Comparison of ENCODE assay signal across 13 cellular contexts in the genomic region with DNA sequence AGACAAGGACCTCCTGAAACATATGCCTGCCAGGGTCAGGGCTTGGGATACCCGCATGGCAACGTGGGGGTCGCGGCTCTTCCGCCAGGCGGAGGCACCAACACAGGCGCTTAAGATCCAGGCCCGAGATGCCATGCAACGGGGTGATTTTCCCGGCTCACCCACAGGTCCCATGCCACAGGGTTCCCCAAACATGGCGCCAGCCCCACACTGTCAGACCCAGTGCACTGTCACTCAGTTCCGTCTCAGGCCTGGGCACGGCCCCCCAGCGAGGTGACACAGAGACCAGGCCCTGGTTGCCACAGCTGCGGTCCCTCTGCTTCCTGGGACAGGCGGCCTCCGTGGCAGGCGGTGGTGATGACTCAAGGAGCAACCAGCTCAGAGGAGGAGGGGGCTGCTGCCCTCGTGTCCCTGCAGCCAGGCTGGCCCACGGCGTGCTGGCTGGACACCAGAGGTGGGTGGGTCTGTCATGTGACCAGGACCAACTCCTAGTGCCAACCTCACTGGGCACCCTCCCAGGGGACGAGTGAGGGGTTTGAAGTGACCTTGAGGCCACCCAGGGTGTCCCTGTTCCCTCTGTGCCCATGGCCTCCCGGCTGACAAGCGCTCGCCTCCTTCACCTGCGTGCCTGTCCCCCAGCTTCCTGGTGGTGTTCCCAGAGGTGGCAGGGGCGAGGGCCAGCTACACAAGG. TPM values are rescaled to one million over a fixed set of nuclear protein-coding genes. Genes with fewer than 3 reads are reported as not detected.
A peak's percentile ranks its signal among the peaks of the same experiment; 100 is the strongest.
DNase-seq lines count a peak whose midpoint lies in the region; ATAC-seq and TF ChIP-seq lines count a peak whose summit lies in the region.
"Had no signal": no experiment of that assay in that cellular context is flagged by ENCODE, and none has a peak within 500 bp of the region (broad histone marks: within the 10 kb centered on the region; RNA-seq: fewer than 3 reads in every experiment).

No MANE protein-coding gene starts in this region.

- H3K4ac ChIP-seq in mesenchymal stem cell (ENCODE audit: low read depth in 1 of 2, low read length in 2 of 2): no peak overlapping the region

- H3K4me3 ChIP-seq in BE2C (ENCODE audit: low read depth, low read length) (no peak overlapping the region), mesenchymal stem cell (ENCODE audit: insufficient read depth in 1 of 2, low read depth in 1 of 2, low read length in 2 of 2) (no peak overlapping the region), vagina (no peak overlapping the region)
- H3K4me3 ChIP-seq: K562, SJCRH30 had no signal

- H2BK5ac ChIP-seq in mesenchymal stem cell (ENCODE audit: low read depth, low read length, poor library complexity, severe bottlenecking): peak overlapping the region; percentile 63

- H3K9me3 ChIP-seq in BE2C (no peaks in the 10 kb centered on the region), mesenchymal stem cell (ENCODE audit: control insufficient read depth, low read length) (no peaks in the 10 kb centered on the region), vagina (no peaks in the 10 kb centered on the region)
- H3K9me3 ChIP-seq: SJCRH30 had no signal

- peak overlapping the region; percentile 49 for H2AFZ ChIP-seq in mesenchymal stem cell (ENCODE audit: low read depth, low read length)

- H2BK15ac ChIP-seq in mesenchymal stem cell (ENCODE audit: low read depth, poor library complexity, severe bottlenecking): peak overlapping the region; percentile 48

- peak overlapping the region; percentile 66 for H4K8ac ChIP-seq in mesenchymal stem cell (ENCODE audit: low read length)

- H3K4me2 ChIP-seq in mesenchymal stem cell (ENCODE audit: low read length, poor library complexity, severe bottlenecking): no peak overlapping the region

- peak overlapping the region; percentile 25 for H4K91ac ChIP-seq in mesenchymal stem cell (ENCODE audit: low read length)

- no peaks in the 10 kb centered on the region for H3K9me3 Mint-ChIP-seq in activated T-helper 17 cell treated with anti-CD3 and anti-CD28 coated beads, Interleukin-2, amount 50 U/mL, for 72 hours

- no peaks in the 10 kb centered on the region for H3K79me1 ChIP-seq in mesenchymal stem cell (replicated peaks; ENCODE audit: low read length, poor library complexity, severe bottlenecking)

- TF ChIP-seq POLR2A in GM19193 (IDR thresholded peaks at IDR 0.05; ENCODE audit: extremely low read depth, insufficient read depth, insufficient read length) (peak; percentile 4), vagina (IDR thresholded peaks at IDR 0.05) (no peak)

- no peaks in the 10 kb centered on the region for H3K36me3 ChIP-seq in BE2C
- no peaks in the 10 kb centered on the region for H3K36me3 ChIP-seq in mesenchymal stem cell (ENCODE audit: control insufficient read depth in 1 of 2, insufficient read depth in 2 of 2, low read depth in 1 of 2, low read length in 2 of 2)
- H3K36me3 ChIP-seq in vagina: no peaks in the 10 kb centered on the region
- H3K36me3 ChIP-seq: SJCRH30 had no signal

- no peak overlapping the region for H3K9ac ChIP-seq in mesenchymal stem cell (ENCODE audit: low read length)

- H3K27me3 ChIP-seq in BE2C (no peaks in the 10 kb centered on the region), mesenchymal stem cell (ENCODE audit: control insufficient read depth in 1 of 2, insufficient read depth in 1 of 2, low read length in 2 of 2) (peaks cover 4 to 46% of the 10 kb centered on the region in 2 experiments), vagina (no peaks in the 10 kb centered on the region)

- ATAC-seq in activated T-helper 17 cell treated with anti-CD3 and anti-CD28 coated beads, Interleukin-2, amount 50 U/mL, for 72 hours (replicated peaks): peak; percentile 48
- ATAC-seq in GM21576 (IDR thresholded peaks at IDR 0.05; ENCODE audit: unreplicated experiment) (no peak), HG02840 (IDR thresholded peaks at IDR 0.05; ENCODE audit: low FRiP score, unreplicated experiment) (no peak), HG02610 (IDR thresholded peaks at IDR 0.05; ENCODE audit: unreplicated experiment) (no peak)
- ATAC-seq: K562 had no signal

- H3K4me1 ChIP-seq in BE2C (peaks cover 16% of the 10 kb centered on the region), mesenchymal stem cell (ENCODE audit: control insufficient read depth, insufficient read depth, low read depth, low read length) (peaks cover 15% of the 10 kb centered on the region), vagina (no peaks in the 10 kb centered on the region)

- no peak for TF ChIP-seq CTCF in BE2C (IDR thresholded peaks at IDR 0.05; ENCODE audit: low read depth, low read length)
- no peak for TF ChIP-seq CTCF in vagina (IDR thresholded peaks at IDR 0.05)

- peak; percentile 32 for DNase-seq in BE2C
- DNase-seq in mesenchymal stem cell: peak; percentile 38
- DNase-seq in vagina (ENCODE audit: extremely low spot score in 2 of 2): no peak
- DNase-seq: NCI-H2171 had no signal

- WGBS in mesenchymal stem cell: 73% methylated on average over 27 of the region's 27 CpGs

- H3K14ac ChIP-seq in mesenchymal stem cell (ENCODE audit: low read length in 2 of 2): no peak overlapping the region

- H3K27me3 Mint-ChIP-seq in activated T-helper 17 cell treated with anti-CD3 and anti-CD28 coated beads, Interleukin-2, amount 50 U/mL, for 72 hours: no peaks in the 10 kb centered on the region

- no peak overlapping the region for H2BK120ac ChIP-seq in mesenchymal stem cell (ENCODE audit: low read depth, low read length)

- peak overlapping the region; percentile 12 to 52 for H3K18ac ChIP-seq in mesenchymal stem cell (ENCODE audit: low read depth in 1 of 2, low read length in 2 of 2)

- H3K27ac ChIP-seq in mesenchymal stem cell (ENCODE audit: low read length, poor library complexity, severe bottlenecking) (no peak overlapping the region), vagina (no peak overlapping the region)
- H3K27ac ChIP-seq: epithelial cell of prostate had no signal

- H3K36me3 Mint-ChIP-seq in activated T-helper 17 cell treated with anti-CD3 and anti-CD28 coated beads, Interleukin-2, amount 50 U/mL, for 72 hours (ENCODE audit: low read depth): peaks cover 67% of the 10 kb centered on the region

- H3K23ac ChIP-seq in mesenchymal stem cell (ENCODE audit: low read length in 2 of 2): peak overlapping the region in 1 of 2 experiments; percentile 19

- no peak overlapping the region for H2AK5ac ChIP-seq in mesenchymal stem cell (ENCODE audit: low read length, severe bottlenecking)

- intact Hi-C loops in vagina (cut with DNase I): no loop called here

- H2BK12ac ChIP-seq in mesenchymal stem cell (ENCODE audit: low read length in 2 of 2): peak overlapping the region in 1 of 2 experiments; percentile 24

- H3K4me3 Mint-ChIP-seq in activated T-helper 17 cell treated with anti-CD3 and anti-CD28 coated beads, Interleukin-2, amount 50 U/mL, for 72 hours: no peak overlapping the region

- H3K4me1 Mint-ChIP-seq in activated T-helper 17 cell treated with anti-CD3 and anti-CD28 coated beads, Interleukin-2, amount 50 U/mL, for 72 hours: peaks cover 5% of the 10 kb centered on the region

- H3K27ac Mint-ChIP-seq in activated T-helper 17 cell treated with anti-CD3 and anti-CD28 coated beads, Interleukin-2, amount 50 U/mL, for 72 hours: no peak overlapping the region

RNA-seq across cellular contexts. Expression of a gene that starts 4.9 kb away (rescaled TPM):
- polyA plus RNA-seq in BE2C (2012; ENCODE audit: insufficient read depth, insufficient read length, low read depth): 1.8 TPM
- 10 to 100 TPM; 13.1 to 77.6 TPM for total RNA-seq in activated T-helper 17 cell treated with anti-CD3 and anti-CD28 coated beads, Interleukin-2, amount 50 U/mL, for 72 hours
- not detected for polyA plus RNA-seq in mesenchymal stem cell (2013, experiment 1 of 2)
- polyA plus RNA-seq in mesenchymal stem cell (2013, experiment 2 of 2): not detected
- 3.9 TPM for total RNA-seq in vagina
- polyA plus RNA-seq: neural cell had no signal

RNA-seq across cellular contexts. Expression of a gene that starts 15.7 kb away (rescaled TPM):
- 0.31 TPM for polyA plus RNA-seq in BE2C (2012; ENCODE audit: insufficient read depth, insufficient read length, low read depth)
- total RNA-seq in activated T-helper 17 cell treated with anti-CD3 and anti-CD28 coated beads, Interleukin-2, amount 50 U/mL, for 72 hours: under 1 TPM in 1 of 2 donors, not detected in 1; 0.58 TPM
- polyA plus RNA-seq in mesenchymal stem cell (2013, experiment 1 of 2): not detected
- not detected for polyA plus RNA-seq in mesenchymal stem cell (2013, experiment 2 of 2)
- total RNA-seq in vagina: not detected
- total RNA-seq: K562, SJCRH30 had no signal
- polyA plus RNA-seq: K562 had no signal

RNA-seq across cellular contexts. Expression of a gene that starts 44.8 kb away (rescaled TPM):
- polyA plus RNA-seq in BE2C (2012; ENCODE audit: insufficient read depth, insufficient read length, low read depth): 8.5 TPM
- 1 to 10 TPM; 1.1 to 9.8 TPM for total RNA-seq in activated T-helper 17 cell treated with anti-CD3 and anti-CD28 coated beads, Interleukin-2, amount 50 U/mL, for 72 hours
- polyA plus RNA-seq in mesenchymal stem cell (2013, experiment 1 of 2): not detected
- 0.11 TPM for polyA plus RNA-seq in mesenchymal stem cell (2013, experiment 2 of 2)
- total RNA-seq in vagina: not detected
- polyA plus RNA-seq: neural cell had no signal

Comparison
In these comparisons a context has a peak if more than half of its experiments do, and no peak if none do; other contexts are left out.
1. DNase-seq: peak in BE2C (single experiment) and mesenchymal stem cell (single experiment); none in vagina (0 of 2).